Comparison of ENCODE assay signal across 30 cellular contexts in genomic region chr6:36042618-36043260, GRCh38. TPM values are rescaled to one million over a fixed set of nuclear protein-coding genes. Genes with fewer than 3 reads are reported as not detected.
DNase-seq lines count a peak whose midpoint lies in the region; ATAC-seq, FAIRE-seq and TF ChIP-seq lines count a peak whose summit lies in the region.
"Had no signal": no experiment of that assay in that cellular context is flagged by ENCODE, and none has a peak within 500 bp of the region (broad histone marks: within the 10 kb centered on the region; RNA-seq: fewer than 3 reads in every experiment).

No MANE protein-coding gene starts in this region.

- in situ Hi-C loops in K562 (cut with MboI), result no loop called here

- TF ChIP-seq EP300 in K562 (IDR thresholded peaks at IDR 0.05; ENCODE audit: low read length), result no peak

- no peaks in the 10 kb centered on the region for H3K27me3 Mint-ChIP-seq in activated T-cell treated with anti-CD3 and anti-CD28 coated beads, Interleukin-2, amount 50 U/mL, for 4 hours (ENCODE audit: low read depth)

- peaks cover 95% of the 10 kb centered on the region for H4K20me1 ChIP-seq in Loucy (ENCODE audit: insufficient read depth, low read length, poor library complexity, severe bottlenecking)
- H4K20me1 ChIP-seq in K562 (replicated peaks; ENCODE audit: control insufficient read depth, insufficient read depth, low read length), result peaks cover 22% of the 10 kb centered on the region

- no peak for ATAC-seq in K562
- no peak for ATAC-seq in foreskin keratinocyte
- ATAC-seq in activated T-cell treated with anti-CD3 and anti-CD28 coated beads, Interleukin-2, amount 50 U/mL, for 4 hours, result no peak
- ATAC-seq: CD8-positive, alpha-beta T cell had no signal

- H4K8ac ChIP-seq in trophoblast cell (ENCODE audit: low read depth, low read length), result no peak overlapping the region

- H3F3A ChIP-seq in Loucy (ENCODE audit: low read depth), result no peaks in the 10 kb centered on the region

- no peak overlapping the region for H3K18ac ChIP-seq in trophoblast cell (ENCODE audit: low read length)

- H3K27me3 ChIP-seq in Loucy (ENCODE audit: insufficient read depth, low read length, poor library complexity, severe bottlenecking) (no peaks in the 10 kb centered on the region), K562 (ENCODE audit: control insufficient read depth in 2 of 2, insufficient read depth in 2 of 2, low read length in 2 of 2) (no peaks in the 10 kb centered on the region), foreskin keratinocyte (no peaks in the 10 kb centered on the region), trophoblast cell (ENCODE audit: insufficient read depth, low read length) (no peaks in the 10 kb centered on the region)

- intact Hi-C loops in K562 (cut with micrococcal nuclease), result no loop called here

- no peak overlapping the region for H4K91ac ChIP-seq in trophoblast cell (ENCODE audit: low read depth, low read length)

- no peaks in the 10 kb centered on the region for H3K9me2 ChIP-seq in Loucy (replicated peaks; ENCODE audit: low read depth, low read length)

- no peak for DNase-seq in K562 (ENCODE audit: extremely low read depth in 1 of 4, low spot score in 3 of 4)
- DNase-seq in foreskin keratinocyte, result peak; percentile 60 to 72
- no peak for DNase-seq in trophoblast cell
- no peak for DNase-seq in activated T-cell treated with anti-CD3 and anti-CD28 coated beads, Interleukin-2, amount 50 U/mL, for 4 hours
- DNase-seq in substantia nigra (lab: John Stamatoyannopoulos, UW), result no peak
- DNase-seq in caudate nucleus (lab: John Stamatoyannopoulos, UW), result no peak
- DNase-seq: C1 segment of cervical spinal cord; Caco-2; CD8-positive, alpha-beta T cell; DMS 273 treated with DMSO at 0.1 percent for 48 hours; DMS79; EL; GF-D8; HCEC 1CT; IMR-90; NCI-H1105; NCI-H146; NCI-H2029; NCI-H2227 treated with DMSO at 0.1 percent for 48 hours; NCI-H526 treated with DMSO at 0.1 percent for 48 hours; PC-9; RPMI8226; SHP77 had no signal

- peaks cover 4% of the 10 kb centered on the region for H3K36me3 Mint-ChIP-seq in activated T-cell treated with anti-CD3 and anti-CD28 coated beads, Interleukin-2, amount 50 U/mL, for 4 hours (ENCODE audit: insufficient read depth)

- no peak for TF ChIP-seq POLR2A in K562 (conservative IDR thresholded peaks at IDR 0.05)

- no peak overlapping the region for H2BK12ac ChIP-seq in trophoblast cell (ENCODE audit: low read length)

- peaks cover 38% of the 10 kb centered on the region for H3K4me1 ChIP-seq in Loucy (ENCODE audit: insufficient read depth, low read length, poor library complexity, severe bottlenecking)
- peaks cover 1 to 9% of the 10 kb centered on the region in 2 experiments; a peak in 2 of 5 replicates for H3K4me1 ChIP-seq in K562 (replicated peaks in 1 of 2; ENCODE audit: control insufficient read depth in 2 of 2, insufficient read depth in 2 of 2, low read length in 2 of 2)
- peaks cover 23% of the 10 kb centered on the region for H3K4me1 ChIP-seq in foreskin keratinocyte
- peaks cover 0 to under 1% of the 10 kb centered on the region in 2 experiments for H3K4me1 ChIP-seq in trophoblast cell (ENCODE audit: control insufficient read depth in 1 of 2, insufficient read depth in 2 of 2, low read length in 2 of 2)
- H3K4me1 ChIP-seq: Caco-2 had no signal

- no peak overlapping the region for H2AFZ ChIP-seq in Loucy (ENCODE audit: low read length)
- no peak overlapping the region for H2AFZ ChIP-seq in K562 (ENCODE audit: low read depth, low read length)
- H2AFZ ChIP-seq in trophoblast cell (ENCODE audit: insufficient read depth, low read length, poor library complexity), result no peak overlapping the region
- H2AFZ ChIP-seq: PC-9 had no signal

- H3K9me3 ChIP-seq in Loucy (ENCODE audit: insufficient read depth, low read depth, low read length), result no peaks in the 10 kb centered on the region
- H3K9me3 ChIP-seq in K562 (replicated peaks; ENCODE audit: control insufficient read depth, insufficient read depth, low read depth, low read length), result no peaks in the 10 kb centered on the region
- H3K9me3 ChIP-seq in trophoblast cell (ENCODE audit: insufficient read depth, low read depth, low read length), result no peaks in the 10 kb centered on the region
- H3K9me3 ChIP-seq: Caco-2 had no signal

- H2BK5ac ChIP-seq in trophoblast cell (ENCODE audit: low read depth, low read length, poor library complexity), result no peak overlapping the region

- H2AK5ac ChIP-seq in trophoblast cell (ENCODE audit: low read length), result no peak overlapping the region

- no peak overlapping the region for H3K9ac ChIP-seq in Loucy (ENCODE audit: low read depth, low read length, poor library complexity, severe bottlenecking)
- no peak overlapping the region for H3K9ac ChIP-seq in K562 (ENCODE audit: insufficient read depth in 1 of 2, low read depth in 2 of 2, low read length in 2 of 2)
- H3K9ac ChIP-seq in trophoblast cell (ENCODE audit: low read length), result no peak overlapping the region
- H3K9ac ChIP-seq: KMS-11 had no signal

- no peaks in the 10 kb centered on the region for H3K9me3 Mint-ChIP-seq in activated T-cell treated with anti-CD3 and anti-CD28 coated beads, Interleukin-2, amount 50 U/mL, for 4 hours

- no peak for FAIRE-seq in K562 (lab: Jason Lieb, UNC)
- FAIRE-seq: GM12891, H1 had no signal

- H3K9me1 ChIP-seq in K562 (ENCODE audit: control insufficient read depth, insufficient read depth, low read length), result no peaks in the 10 kb centered on the region

- H3K4ac ChIP-seq in trophoblast cell (ENCODE audit: low read depth, low read length), result peak overlapping the region; percentile 49

- BruUV-seq in K562 (replicated peaks; lab: Mats Ljungman, UMichigan), result no TSS peak

- no peaks in the 10 kb centered on the region for H3K79me1 ChIP-seq in trophoblast cell (ENCODE audit: low read length)

- H3K4me3 ChIP-seq in Loucy (ENCODE audit: low read length, poor library complexity, severe bottlenecking) (no peak overlapping the region), K562 (no peak overlapping the region), trophoblast cell (ENCODE audit: low read depth, low read length) (no peak overlapping the region)
- H3K4me3 ChIP-seq: PC-9 had no signal

- H3K79me2 ChIP-seq in Loucy (ENCODE audit: insufficient read depth, low read length) (peaks cover 99% of the 10 kb centered on the region), K562 (ENCODE audit: control insufficient read depth, insufficient read depth, low read length) (peaks cover 85% of the 10 kb centered on the region), trophoblast cell (ENCODE audit: control insufficient read depth, insufficient read depth, low read length, poor library complexity) (peaks cover 3% of the 10 kb centered on the region)

- H3K36me3 ChIP-seq in Loucy (ENCODE audit: insufficient read depth, low read length) (peaks cover 31% of the 10 kb centered on the region; the same call in 1 of the 2 replicates), K562 (ENCODE audit: control insufficient read depth, insufficient read depth, low read length) (no peaks in the 10 kb centered on the region), trophoblast cell (ENCODE audit: control insufficient read depth in 1 of 2, insufficient read depth in 2 of 2, low read length in 2 of 2) (peaks cover 0 to 2% of the 10 kb centered on the region in 2 experiments)

- H3K4me3 Mint-ChIP-seq in activated T-cell treated with anti-CD3 and anti-CD28 coated beads, Interleukin-2, amount 50 U/mL, for 4 hours, result no peak overlapping the region
- H3K4me3 Mint-ChIP-seq: CD8-positive, alpha-beta T cell had no signal

- H3K27ac ChIP-seq in K562 (ENCODE audit: extremely low read depth, low read depth, low read length), result no peak overlapping the region
- H3K27ac ChIP-seq in foreskin keratinocyte, result no peak overlapping the region
- H3K27ac ChIP-seq in trophoblast cell (ENCODE audit: low read depth, low read length), result no peak overlapping the region
- no peak overlapping the region for H3K27ac ChIP-seq in substantia nigra (ENCODE audit: low read depth, low read length, poor library complexity, severe bottlenecking)
- no peak overlapping the region for H3K27ac ChIP-seq in caudate nucleus (ENCODE audit: low read depth, low read length)
- H3K27ac ChIP-seq: KMS-11 had no signal

- peak overlapping the region; percentile 67 for H3K4me2 ChIP-seq in Loucy (ENCODE audit: low read depth, low read length, poor library complexity, severe bottlenecking)
- H3K4me2 ChIP-seq in K562 (ENCODE audit: insufficient read depth, low read length), result no peak overlapping the region
- H3K4me2 ChIP-seq in trophoblast cell (ENCODE audit: low read length), result no peak overlapping the region
- H3K4me2 ChIP-seq: KMS-11, PC-9 had no signal

- no peak for TF ChIP-seq CTCF in Loucy (conservative IDR thresholded peaks at IDR 0.05; ENCODE audit: low read length)
- TF ChIP-seq CTCF in K562 (IDR thresholded peaks at IDR 0.05 in 2 of 3, conservative IDR thresholded peaks at IDR 0.05 in 1 of 3; ENCODE audit: insufficient read depth in 2 of 3, low read depth in 1 of 3, low read length in 3 of 3), result no peak
- TF ChIP-seq CTCF in foreskin keratinocyte (conservative IDR thresholded peaks at IDR 0.05), result no peak

- 86% methylated on average over 12 of the region's 12 CpGs for WGBS in K562 (ENCODE audit: insufficient coverage, low coverage, missing lambda C conversion rate)
- no CpG with 5 or more reads among the region's 12 CpGs for WGBS in trophoblast cell (ENCODE audit: extremely low coverage, insufficient coverage, insufficient read length)

- no peak overlapping the region for H4K12ac ChIP-seq in trophoblast cell (ENCODE audit: low read depth, low read length)

- no peak overlapping the region for H2BK120ac ChIP-seq in trophoblast cell (ENCODE audit: insufficient read depth, low read length, poor library complexity)

- peaks cover 56% of the 10 kb centered on the region for H3K4me1 Mint-ChIP-seq in activated T-cell treated with anti-CD3 and anti-CD28 coated beads, Interleukin-2, amount 50 U/mL, for 4 hours (ENCODE audit: low read depth)

- H3K14ac ChIP-seq in trophoblast cell (ENCODE audit: low read length), result no peak overlapping the region

- no peak for TF ChIP-seq RAD21 in K562 (CRISPR knock-in tag; conservative IDR thresholded peaks at IDR 0.05 in 1 of 2, IDR thresholded peaks at IDR 0.05 in 1 of 2)

- POLR2A ChIA-PET in K562 (lab: Yijun Ruan, JAX), result interaction anchor here (0.6 to 4.4 kb wide), 3 partner anchors 9 to 731 kb away, joined by 3 to 22 read pairs (median 9); partner anchors contain the start of gene MAPK14

- CTCF ChIA-PET in K562 (lab: Yijun Ruan, JAX; ENCODE audit: low intra/inter-chr PET ratio), result no interaction called here

- H3K23ac ChIP-seq in trophoblast cell (ENCODE audit: low read length), result no peak overlapping the region

RNA-seq across cellular contexts. Expression of gene MAPK14, which starts 15.1 kb away (rescaled TPM):
- 97.7 and 174 TPM in 2 replicates for total RNA-seq in K562 (2011; cell fraction: chromatin; rRNA removed; ENCODE audit: low replicate concordance)
- total RNA-seq in K562 (2011; cell fraction: nucleolus; rRNA removed), result 48.2 and 54.3 TPM in 2 replicates
- total RNA-seq in K562 (2011; cell fraction: nucleoplasm; rRNA removed), result 120 and 207 TPM in 2 replicates
- total RNA-seq in K562 (2014; rRNA removed) (27.8 and 34.0 TPM in 2 replicates), K562 (2014; rRNA removed; fragmentation: Illumina TruSeq; extraction: Trizol) (41.5 and 42.5 TPM in 2 replicates), K562 (2015; rRNA removed; fragmentation: Illumina TruSeq; extraction: Trizol) (41.9 and 44.9 TPM in 2 replicates), K562 (2021) (37.2 and 45.4 TPM in 2 replicates), foreskin keratinocyte (40.9 and 42.5 TPM in 2 replicates)
- polyA plus RNA-seq in K562 (2011; rRNA removed) (57.9 and 62.7 TPM in 2 replicates), K562 (2014; fragmentation: Illumina TruSeq; extraction: Trizol) (31.3 and 35.5 TPM in 2 replicates), K562 (2014; fragmentation: Nextera tagmentation; extraction: Ambion mirVana) (10 to 100 TPM in 1 of 2 experiments, 1 to 10 TPM in 1; 8.8 to 11.8 TPM), K562 (2014; rRNA removed) (30.1 and 32.7 TPM in 2 replicates), foreskin keratinocyte (16.0 and 19.4 TPM in 2 replicates)
- 22.2 and 39.3 TPM in 2 replicates for polyA plus RNA-seq in K562 (2011; cell fraction: cytosol; rRNA removed)
- 44.9 and 53.3 TPM in 2 replicates for polyA plus RNA-seq in K562 (2011; cell fraction: nucleus; rRNA removed)
- polyA plus RNA-seq in K562 (2012), result 28.4 and 30.6 TPM in 2 replicates
- 102 and 107 TPM in 2 replicates for polyA minus RNA-seq in K562 (2011; rRNA and poly(A)+ RNA removed)
- 25.3 and 39.2 TPM in 2 replicates for polyA minus RNA-seq in K562 (2011; cell fraction: cytosol; rRNA and poly(A)+ RNA removed)
- 51.0 and 75.9 TPM in 2 replicates for polyA minus RNA-seq in K562 (2011; cell fraction: nucleus; rRNA and poly(A)+ RNA removed)
- 19.1 and 19.2 TPM in 2 replicates for polyA plus RNA-seq in trophoblast cell (2013)
- 10 to 100 TPM; 35.7 to 40.9 (median 38.7) TPM for total RNA-seq in activated T-cell treated with anti-CD3 and anti-CD28 coated beads, Interleukin-2, amount 50 U/mL, for 4 hours

RNA-seq across cellular contexts. Expression of gene SLC26A8, which starts 18.3 kb away (rescaled TPM):
- total RNA-seq in K562 (2011; cell fraction: chromatin; rRNA removed; ENCODE audit: low replicate concordance), result not detected in 2 replicates
- not detected in 2 replicates for total RNA-seq in K562 (2011; cell fraction: nucleolus; rRNA removed)
- total RNA-seq in K562 (2011; cell fraction: nucleoplasm; rRNA removed), result not detected in 2 replicates
- total RNA-seq in K562 (2014; rRNA removed) (not detected in 2 replicates), K562 (2014; rRNA removed; fragmentation: Illumina TruSeq; extraction: Trizol) (not detected in 2 replicates), K562 (2015; rRNA removed; fragmentation: Illumina TruSeq; extraction: Trizol) (not detected in 2 replicates), K562 (2021) (not detected in 2 replicates), foreskin keratinocyte (not detected in 2 replicates)
- polyA plus RNA-seq in K562 (2011; rRNA removed) (not detected in 2 replicates), K562 (2014; fragmentation: Illumina TruSeq; extraction: Trizol) (not detected in 2 replicates), K562 (2014; fragmentation: Nextera tagmentation; extraction: Ambion mirVana) (not detected), K562 (2014; rRNA removed) (not detected in 2 replicates), foreskin keratinocyte (0.01 and 0.13 TPM in 2 replicates)
- not detected in 2 replicates for polyA plus RNA-seq in K562 (2011; cell fraction: cytosol; rRNA removed)
- polyA plus RNA-seq in K562 (2011; cell fraction: nucleus; rRNA removed), result not detected in 2 replicates
- polyA plus RNA-seq in K562 (2012), result not detected in 2 replicates
- not detected in 2 replicates for polyA minus RNA-seq in K562 (2011; rRNA and poly(A)+ RNA removed)
- not detected in 2 replicates for polyA minus RNA-seq in K562 (2011; cell fraction: cytosol; rRNA and poly(A)+ RNA removed)
- polyA minus RNA-seq in K562 (2011; cell fraction: nucleus; rRNA and poly(A)+ RNA removed), result not detected in 2 replicates
- polyA plus RNA-seq in trophoblast cell (2013), result 0.01 TPM in 2 replicates
- not detected for total RNA-seq in activated T-cell treated with anti-CD3 and anti-CD28 coated beads, Interleukin-2, amount 50 U/mL, for 4 hours
- total RNA-seq: A673; CD8-positive, alpha-beta T cell; IMR-90; NCI-H460; PC-9; SK-MEL-5 had no signal

Comparison
In these comparisons a context has a peak if more than half of its experiments do, and no peak if none do; other contexts are left out.
1. DNase-seq: peak in foreskin keratinocyte (2 of 2); none in K562 (0 of 4), trophoblast cell (0 of 2), activated T-cell treated with anti-CD3 and anti-CD28 coated beads, Interleukin-2, amount 50 U/mL, for 4 hours (single experiment), substantia nigra (0 of 49) and caudate nucleus (0 of 61).